Comparison of ENCODE assay signal across 8 cellular contexts in the genomic region with DNA sequence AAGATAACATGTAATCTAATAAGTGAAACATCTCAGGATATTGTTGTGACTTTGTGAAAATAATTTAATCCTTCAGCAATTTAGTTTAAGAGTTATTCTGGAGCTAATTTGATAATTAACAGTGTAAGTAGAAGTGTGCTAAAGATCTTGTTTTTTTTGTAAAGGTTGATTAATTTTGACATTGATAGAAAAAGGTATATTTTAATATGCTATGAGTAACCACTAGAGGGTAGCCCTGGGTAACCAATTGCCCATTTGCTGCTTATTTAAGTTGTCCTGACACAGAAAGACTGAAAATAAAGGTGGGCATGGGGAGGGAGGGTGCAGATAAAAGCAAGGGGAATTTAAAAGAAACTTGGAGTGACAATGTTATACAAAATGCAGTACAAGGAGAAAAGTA.
DNase-seq lines count a peak whose midpoint lies in the region; ATAC-seq, FAIRE-seq and TF ChIP-seq lines count a peak whose summit lies in the region.
"Not testable (repeated sequence)": the region's sequence is repeated elsewhere in the genome, so short reads cannot be mapped to it uniquely, and the experiment has no call there.

No MANE protein-coding gene starts in this region.

- H2BK120ac ChIP-seq in IMR-90 (ENCODE audit: low read depth, low read length), result not testable (repeated sequence)

- not testable (repeated sequence) for H2AK5ac ChIP-seq in IMR-90 (ENCODE audit: low read depth, low read length)

- not testable (repeated sequence) for H3K14ac ChIP-seq in IMR-90 (replicated peaks; ENCODE audit: low read depth, low read length)

- H3K9me1 ChIP-seq in IMR-90 (ENCODE audit: insufficient read depth, low read length); K562 (ENCODE audit: control insufficient read depth, insufficient read depth, low read length): not testable (repeated sequence)

- not testable (repeated sequence) for TF ChIP-seq EP300 in K562 (IDR thresholded peaks at IDR 0.05; ENCODE audit: low read length)

- H3K18ac ChIP-seq in IMR-90 (ENCODE audit: low read depth, low read length), result not testable (repeated sequence)

- H3K79me1 ChIP-seq in IMR-90 (ENCODE audit: low read depth in 1 of 2, low read length in 2 of 2), result not testable (repeated sequence)

- H3K9me2 ChIP-seq in PC-3 (replicated peaks; ENCODE audit: low read length), result not testable (repeated sequence)

- POLR2A ChIA-PET in IMR-90 (lab: Charles Lee; ENCODE audit: unreplicated experiment); PC-3 (lab: Charles Lee; ENCODE audit: unreplicated experiment); K562 (lab: Yijun Ruan, JAX): not testable (repeated sequence)

- H4K20me1 ChIP-seq in IMR-90 (ENCODE audit: insufficient read depth, low read length); PC-3 (ENCODE audit: low read length); K562 (replicated peaks; ENCODE audit: control insufficient read depth, insufficient read depth, low read length); fibroblast of lung (ENCODE audit: control insufficient read depth, extremely low read depth, insufficient read depth, low read length): not testable (repeated sequence)

- not testable (repeated sequence) for H2BK20ac ChIP-seq in IMR-90 (ENCODE audit: low read depth, low read length)

- DNase-seq in D721Med (ENCODE audit: insufficient read length, low spot score); IMR-90; K562 (ENCODE audit: extremely low read depth in 1 of 4, low spot score in 3 of 4); lung (ENCODE audit: low spot score); urothelium cell line (ENCODE audit: low spot score): not testable (repeated sequence)
- peak; percentile 2 for DNase-seq in PC-3
- DNase-seq in fibroblast of lung (ENCODE audit: low read depth in 2 of 2), result peak in 1 of 2 donors; percentile 16

- H2AFZ ChIP-seq in IMR-90 (replicated peaks; ENCODE audit: low read length, poor library complexity); PC-3 (ENCODE audit: low read length); K562 (ENCODE audit: low read depth, low read length); fibroblast of lung (ENCODE audit: low read length): not testable (repeated sequence)

- not testable (repeated sequence) for TF ChIP-seq POLR2A in IMR-90 (IDR thresholded peaks at IDR 0.05; ENCODE audit: low read depth, low read length); K562 (conservative IDR thresholded peaks at IDR 0.05)

- H3K23ac ChIP-seq in IMR-90 (ENCODE audit: low read depth, low read length), result not testable (repeated sequence)

- not testable (repeated sequence) for H3K56ac ChIP-seq in IMR-90 (ENCODE audit: extremely low read depth, insufficient read depth, low read length)

- intact Hi-C loops in IMR-90 (cut with micrococcal nuclease); PC-3 (cut with micrococcal nuclease); K562 (cut with micrococcal nuclease): not testable (repeated sequence)

- CTCF ChIA-PET in IMR-90 (lab: Yijun Ruan, JAX); PC-3 (lab: Charles Lee); K562 (lab: Yijun Ruan, JAX; ENCODE audit: low intra/inter-chr PET ratio): not testable (repeated sequence)

- H3K4ac ChIP-seq in IMR-90 (ENCODE audit: low read depth, low read length), result not testable (repeated sequence)

- not testable (repeated sequence) for H3K4me3 ChIP-seq in IMR-90 (ENCODE audit: insufficient read depth, low read depth, low read length); PC-3 (ENCODE audit: low read length); K562; fibroblast of lung (replicated peaks in 1 of 4; ENCODE audit: control extremely low read depth in 1 of 4, insufficient read depth in 1 of 4, low read depth in 3 of 4, low read length in 4 of 4); lung

- not testable (repeated sequence) for H3K27me3 ChIP-seq in IMR-90 (ENCODE audit: control insufficient read depth, insufficient read depth, low read length); PC-3 (ENCODE audit: low read length); K562 (ENCODE audit: control insufficient read depth in 2 of 2, insufficient read depth in 2 of 2, low read length in 2 of 2); fibroblast of lung (ENCODE audit: control insufficient read depth, insufficient read depth, low read length); lung (ENCODE audit: control insufficient read depth, insufficient read depth)

- FAIRE-seq in D721Med (lab: Jason Lieb, UNC), result peak; percentile 82
- FAIRE-seq in K562 (lab: Jason Lieb, UNC), result peak; percentile 57
- peak; percentile 62 for FAIRE-seq in urothelium cell line (lab: Jason Lieb, UNC)

- TF ChIP-seq RAD21 in IMR-90 (IDR thresholded peaks at IDR 0.05; ENCODE audit: low read length), result peak; percentile 53
- TF ChIP-seq RAD21 in K562 (CRISPR knock-in tag; conservative IDR thresholded peaks at IDR 0.05 in 1 of 2, IDR thresholded peaks at IDR 0.05 in 1 of 2), result not testable (repeated sequence)

- not testable (repeated sequence) for H3K4me1 ChIP-seq in IMR-90 (ENCODE audit: control insufficient read depth, insufficient read depth, low read length); PC-3 (ENCODE audit: insufficient read depth, low read length); K562 (replicated peaks in 1 of 2; ENCODE audit: control insufficient read depth in 2 of 2, insufficient read depth in 2 of 2, low read length in 2 of 2); fibroblast of lung (ENCODE audit: control insufficient read depth, extremely low read depth, insufficient read depth, low read length); lung (ENCODE audit: control insufficient read depth in 2 of 2, insufficient read depth in 2 of 2, low read length in 2 of 2)

- H2BK5ac ChIP-seq in IMR-90 (ENCODE audit: low read depth, low read length, poor library complexity, severe bottlenecking), result not testable (repeated sequence)

- dilution Hi-C loops in IMR-90 (cut with HindIII; ENCODE audit: low sequenced_read_pairs, unreplicated experiment), result not testable (repeated sequence)

- not testable (repeated sequence) for H3K9me3 ChIP-seq in IMR-90 (ENCODE audit: control insufficient read depth, insufficient read depth, low read length); PC-3 (ENCODE audit: low read length); K562 (replicated peaks; ENCODE audit: control insufficient read depth, insufficient read depth, low read depth, low read length); fibroblast of lung (ENCODE audit: control insufficient read depth, insufficient read depth, low read depth, low read length); lung (ENCODE audit: control insufficient read depth in 2 of 2, insufficient read depth in 1 of 2, low read length in 1 of 2)

- TF ChIP-seq CTCF in D721Med (IDR thresholded peaks at IDR 0.05; ENCODE audit: insufficient read depth, missing control alignments) (peak; percentile 42), IMR-90 (conservative IDR thresholded peaks at IDR 0.05; ENCODE audit: low read depth, low read length) (peak; percentile 42), PC-3 (conservative IDR thresholded peaks at IDR 0.05; ENCODE audit: low read depth, low read length) (peak; percentile 32; the same call in 1 of the 2 replicates), K562 (IDR thresholded peaks at IDR 0.05 in 2 of 3, conservative IDR thresholded peaks at IDR 0.05 in 1 of 3; ENCODE audit: insufficient read depth in 2 of 3, low read depth in 1 of 3, low read length in 3 of 3) (peak in 1 of 3 experiments; percentile 32; a peak in 2 of 6 replicates), fibroblast of lung (conservative IDR thresholded peaks at IDR 0.05 in 1 of 2, IDR thresholded peaks at IDR 0.05 in 1 of 2; ENCODE audit: low read depth in 1 of 2, low read length in 2 of 2) (peak; percentile 26 to 38), lung (IDR thresholded peaks at IDR 0.05; ENCODE audit: control extremely low read depth, extremely low read depth) (peak; percentile 9)

- H4K5ac ChIP-seq in IMR-90 (ENCODE audit: low read depth, low read length), result not testable (repeated sequence)

- H3K9ac ChIP-seq in IMR-90 (ENCODE audit: low read depth, low read length); PC-3 (ENCODE audit: low read length); K562 (ENCODE audit: insufficient read depth in 1 of 2, low read depth in 2 of 2, low read length in 2 of 2); fibroblast of lung (ENCODE audit: insufficient read depth, low read length): not testable (repeated sequence)

- H3K27ac ChIP-seq in IMR-90 (ENCODE audit: insufficient read depth, low read length); PC-3 (ENCODE audit: low read length); K562 (ENCODE audit: extremely low read depth, low read depth, low read length); fibroblast of lung (ENCODE audit: insufficient read depth, low read length); lung (ENCODE audit: low read depth in 1 of 2, low read length in 1 of 2): not testable (repeated sequence)

- not testable (repeated sequence) for H2BK15ac ChIP-seq in IMR-90 (ENCODE audit: low read depth, low read length)

- ATAC-seq in GM21529 (IDR thresholded peaks at IDR 0.05; ENCODE audit: unreplicated experiment) (peak; percentile 58), IMR-90 (ENCODE audit: low read depth) (peak; percentile 59; the same call in 1 of the 2 replicates)
- ATAC-seq in PC-3; K562; lung (ENCODE audit: insufficient read depth, low FRiP score): not testable (repeated sequence)

- not testable (repeated sequence) for H3F3A ChIP-seq in PC-3 (ENCODE audit: low read length, unreplicated experiment)

- H4K91ac ChIP-seq in IMR-90 (ENCODE audit: insufficient read depth, low read depth, low read length), result not testable (repeated sequence)

- H2AK9ac ChIP-seq in IMR-90 (replicated peaks; ENCODE audit: low read depth, low read length, poor library complexity), result not testable (repeated sequence)

- not testable (repeated sequence) for H3K4me2 ChIP-seq in IMR-90 (ENCODE audit: low read depth, low read length); PC-3 (ENCODE audit: low read length); K562 (ENCODE audit: insufficient read depth, low read length); fibroblast of lung (ENCODE audit: extremely low read depth, insufficient read depth, low read length)

- BruUV-seq in IMR-90 (replicated peaks; lab: Mats Ljungman, UMichigan); PC-3 (replicated peaks; lab: Mats Ljungman, UMichigan); K562 (replicated peaks; lab: Mats Ljungman, UMichigan): not testable (repeated sequence)

- not testable (repeated sequence) for H3K79me2 ChIP-seq in PC-3 (ENCODE audit: low read length); K562 (ENCODE audit: control insufficient read depth, insufficient read depth, low read length); fibroblast of lung (ENCODE audit: control insufficient read depth, insufficient read depth, low read length)

- H3K36me3 ChIP-seq in IMR-90 (ENCODE audit: control insufficient read depth, insufficient read depth, low read length); PC-3 (ENCODE audit: low read depth, low read length); K562 (ENCODE audit: control insufficient read depth, insufficient read depth, low read length); fibroblast of lung (ENCODE audit: control insufficient read depth, insufficient read depth, low read length); lung (ENCODE audit: control insufficient read depth in 2 of 2, insufficient read depth in 2 of 2, low read length in 2 of 2): not testable (repeated sequence)

- not testable (repeated sequence) for H4K8ac ChIP-seq in IMR-90 (ENCODE audit: low read depth in 2 of 2, low read length in 2 of 2)

- in situ Hi-C loops in IMR-90 (cut with MboI; ENCODE audit: low sequenced_read_pairs); K562 (cut with MboI): not testable (repeated sequence)
